Comparison of ENCODE assay signal across 7 cellular contexts in genomic region chr13:42574011-42574410, GRCh38. TPM values are rescaled to one million over a fixed set of nuclear protein-coding genes. Genes with fewer than 3 reads are reported as not detected.
DNase-seq lines count a peak whose midpoint lies in the region; ATAC-seq and TF ChIP-seq lines count a peak whose summit lies in the region.

TSS of gene TNFSF11 (plus strand) at chr13:42574152. CDS start at chr13:42574304, 152 bp downstream.

- H3K36me3 ChIP-seq in kidney epithelial cell (ENCODE audit: control insufficient read depth, insufficient read depth, low read length) = no peaks in the 10 kb centered on the region

- TF ChIP-seq CTCF in kidney epithelial cell (IDR thresholded peaks at IDR 0.05; ENCODE audit: insufficient read depth, low read length, poor library complexity, severe bottlenecking) = no peak

- peaks cover 5% of the 10 kb centered on the region for H3K27me3 Mint-ChIP-seq in activated T-helper 2 cell treated with anti-CD3 and anti-CD28 coated beads, Interferon-gamma antibody, Interleukin-2, Interleukin-4, amounts not matched to agents 10 μg/mL and 5 μg/mL and 100 μg/mL, durations not matched to agents 14 hours and 24 hours and 36 hours (ENCODE audit: low read depth)
- H3K27me3 Mint-ChIP-seq in stimulated activated naive CD8-positive, alpha-beta T cell treated with anti-CD3 and anti-CD28 coated beads, Interleukin-15, amount 100 ng/mL, for 72 hours = peaks cover 70% of the 10 kb centered on the region

- peaks cover 8% of the 10 kb centered on the region for H3K36me3 Mint-ChIP-seq in activated T-helper 2 cell treated with anti-CD3 and anti-CD28 coated beads, Interferon-gamma antibody, Interleukin-2, Interleukin-4, amounts not matched to agents 10 μg/mL and 5 μg/mL and 100 μg/mL, durations not matched to agents 14 hours and 24 hours and 36 hours (ENCODE audit: low read depth)

- H3K4me3 Mint-ChIP-seq in activated T-helper 2 cell treated with anti-CD3 and anti-CD28 coated beads, Interferon-gamma antibody, Interleukin-2, Interleukin-4, amounts not matched to agents 10 μg/mL and 5 μg/mL and 100 μg/mL, durations not matched to agents 14 hours and 24 hours and 36 hours (ENCODE audit: low read depth) = peak within 1 kb of the TSS; percentile 74
- H3K4me3 Mint-ChIP-seq in stimulated activated naive CD8-positive, alpha-beta T cell treated with anti-CD3 and anti-CD28 coated beads, Interleukin-15, amount 100 ng/mL, for 72 hours = peak within 1 kb of the TSS; percentile 75 to 84

- H3K27ac Mint-ChIP-seq in activated T-helper 2 cell treated with anti-CD3 and anti-CD28 coated beads, Interferon-gamma antibody, Interleukin-2, Interleukin-4, amounts not matched to agents 10 μg/mL and 5 μg/mL and 100 μg/mL, durations not matched to agents 14 hours and 24 hours and 36 hours = peak within 1 kb of the TSS; percentile 75
- peak within 1 kb of the TSS; percentile 5 to 43 for H3K27ac Mint-ChIP-seq in stimulated activated naive CD8-positive, alpha-beta T cell treated with anti-CD3 and anti-CD28 coated beads, Interleukin-15, amount 100 ng/mL, for 72 hours

- intact Hi-C loops in activated T-helper 2 cell treated with anti-CD3 and anti-CD28 coated beads, Interferon-gamma antibody, Interleukin-2, Interleukin-4, amounts not matched to agents 10 μg/mL and 5 μg/mL and 100 μg/mL, durations not matched to agents 14 hours and 24 hours and 36 hours (cut with micrococcal nuclease) = loop anchor here (2.0 kb wide), 1 partner anchor 303 kb away; no protein-coding TSS in a partner anchor

- H3K4me1 Mint-ChIP-seq in activated T-helper 2 cell treated with anti-CD3 and anti-CD28 coated beads, Interferon-gamma antibody, Interleukin-2, Interleukin-4, amounts not matched to agents 10 μg/mL and 5 μg/mL and 100 μg/mL, durations not matched to agents 14 hours and 24 hours and 36 hours (ENCODE audit: low read depth) = peaks cover 43% of the 10 kb centered on the region
- peaks cover 28% of the 10 kb centered on the region for H3K4me1 Mint-ChIP-seq in stimulated activated naive CD8-positive, alpha-beta T cell treated with anti-CD3 and anti-CD28 coated beads, Interleukin-15, amount 100 ng/mL, for 72 hours

- H3K27me3 ChIP-seq in kidney epithelial cell (ENCODE audit: control insufficient read depth, insufficient read depth, low read length) = peaks cover 19% of the 10 kb centered on the region

- peaks cover 18% of the 10 kb centered on the region for H3K9me3 Mint-ChIP-seq in activated T-helper 2 cell treated with anti-CD3 and anti-CD28 coated beads, Interferon-gamma antibody, Interleukin-2, Interleukin-4, amounts not matched to agents 10 μg/mL and 5 μg/mL and 100 μg/mL, durations not matched to agents 14 hours and 24 hours and 36 hours
- H3K9me3 Mint-ChIP-seq in stimulated activated naive CD8-positive, alpha-beta T cell treated with anti-CD3 and anti-CD28 coated beads, Interleukin-15, amount 100 ng/mL, for 72 hours = peaks cover 8 to 11% of the 10 kb centered on the region in 2 donors

- peak; percentile 36 for ATAC-seq in GM19372 (IDR thresholded peaks at IDR 0.05; ENCODE audit: low read depth, unreplicated experiment)
- ATAC-seq in HG03066 (IDR thresholded peaks at IDR 0.05; ENCODE audit: low read depth, unreplicated experiment) = peak; percentile 30
- peak; percentile 10 for ATAC-seq in stimulated activated naive CD8-positive, alpha-beta T cell treated with anti-CD3 and anti-CD28 coated beads, Interleukin-15, amount 100 ng/mL, for 72 hours
- ATAC-seq in GM19467 (IDR thresholded peaks at IDR 0.05; ENCODE audit: unreplicated experiment) = no peak

- no peak for DNase-seq in activated T-helper 2 cell treated with anti-CD3 and anti-CD28 coated beads, Interferon-gamma antibody, Interleukin-2, Interleukin-4, amounts not matched to agents 10 μg/mL and 5 μg/mL and 100 μg/mL, durations not matched to agents 14 hours and 24 hours and 36 hours (ENCODE audit: low spot score)
- DNase-seq in kidney epithelial cell (ENCODE audit: low read depth) (no peak), SKM-1 treated with dmso at 0.1 percent for 144 hours (lab: John Stamatoyannopoulos, UW; ENCODE audit: unreplicated experiment) (no peak)
- DNase-seq in stimulated activated naive CD8-positive, alpha-beta T cell treated with anti-CD3 and anti-CD28 coated beads, Interleukin-15, amount 100 ng/mL, for 72 hours = peak; percentile 11 to 19

- H3K4me3 ChIP-seq in kidney epithelial cell (ENCODE audit: low read depth, low read length) = peak within 1 kb of the TSS; percentile 34

RNA-seq across cellular contexts. Expression of gene TNFSF11, which starts in this region (rescaled TPM):
- 4.4 and 5.0 TPM in 2 replicates for total RNA-seq in activated T-helper 2 cell treated with anti-CD3 and anti-CD28 coated beads, Interferon-gamma antibody, Interleukin-2, Interleukin-4, amounts not matched to agents 10 μg/mL and 5 μg/mL and 100 μg/mL, durations not matched to agents 14 hours and 24 hours and 36 hours
- 0.14 and 0.46 TPM in 2 replicates for total RNA-seq in kidney epithelial cell

Comparison
In these comparisons a context has a peak if more than half of its experiments do, and no peak if none do; other contexts are left out.
1. DNase-seq: peak in stimulated activated naive CD8-positive, alpha-beta T cell treated with anti-CD3 and anti-CD28 coated beads, Interleukin-15, amount 100 ng/mL, for 72 hours (2 of 2); none in activated T-helper 2 cell treated with anti-CD3 and anti-CD28 coated beads, Interferon-gamma antibody, Interleukin-2, Interleukin-4, amounts not matched to agents 10 μg/mL and 5 μg/mL and 100 μg/mL, durations not matched to agents 14 hours and 24 hours and 36 hours (single experiment), kidney epithelial cell (single experiment) and SKM-1 treated with dmso at 0.1 percent for 144 hours (single experiment).